14 cellular contexts compared by ENCODE assay signal in the genomic region with DNA sequence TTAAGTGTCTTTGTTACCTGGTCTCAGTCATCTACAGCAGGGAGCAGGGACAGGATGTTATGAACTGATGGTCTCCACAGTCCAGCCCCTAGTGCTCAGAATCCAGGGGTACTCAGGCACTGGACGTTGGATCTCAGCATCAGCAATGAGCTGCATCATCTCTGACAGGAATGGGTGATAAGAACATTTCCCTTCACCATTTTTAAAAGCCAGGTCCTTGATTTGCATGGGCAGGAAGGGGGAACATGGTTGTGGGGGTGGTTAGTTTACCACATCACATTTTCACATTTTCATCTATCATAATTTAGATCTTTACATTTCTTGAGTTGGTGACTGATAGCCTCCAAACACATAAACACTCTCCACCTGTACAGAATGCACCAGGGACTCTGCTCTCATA.
DNase-seq lines count a peak whose midpoint lies in the region; ATAC-seq and TF ChIP-seq lines count a peak whose summit lies in the region.
"Had no signal": no experiment of that assay in that cellular context is flagged by ENCODE, and none has a peak within 500 bp of the region (broad histone marks: within the 10 kb centered on the region; RNA-seq: fewer than 3 reads in every experiment).

No MANE protein-coding gene starts in this region.

- H3K4me1 Mint-ChIP-seq in brain = peaks cover 60% of the 10 kb centered on the region

- no peak overlapping the region for H3K4me3 ChIP-seq in right atrium auricular region
- H3K4me3 ChIP-seq in neuronal stem cell (ENCODE audit: low read length in 2 of 2) = no peak overlapping the region
- H3K4me3 ChIP-seq in Karpas-422 (ENCODE audit: low read length) = no peak overlapping the region

- H3K4me2 ChIP-seq in neuronal stem cell (ENCODE audit: insufficient read depth, low read length, poor library complexity, severe bottlenecking) (no peak overlapping the region), Karpas-422 (ENCODE audit: low read depth, low read length, poor library complexity, severe bottlenecking) (no peak overlapping the region)

- H3K27ac ChIP-seq in right atrium auricular region (peak overlapping the region; percentile 23 to 35), neuronal stem cell (replicated peaks; ENCODE audit: low read length) (no peak overlapping the region), Karpas-422 (ENCODE audit: low read length) (no peak overlapping the region)

- no peak overlapping the region for H3K4ac ChIP-seq in neuronal stem cell (ENCODE audit: low read length)

- TF ChIP-seq CTCF in right atrium auricular region (IDR thresholded peaks at IDR 0.05) (no peak), brain (conservative IDR thresholded peaks at IDR 0.05) (no peak)

- H3K27me3 ChIP-seq in right atrium auricular region (no peaks in the 10 kb centered on the region), neuronal stem cell (ENCODE audit: control insufficient read depth in 3 of 3, insufficient read depth in 3 of 3, low read depth in 1 of 3, low read length in 3 of 3) (no peaks in the 10 kb centered on the region), Karpas-422 (ENCODE audit: low read length) (no peaks in the 10 kb centered on the region)

- H3K36me3 ChIP-seq in right atrium auricular region = no peaks in the 10 kb centered on the region
- H3K36me3 ChIP-seq in neuronal stem cell (replicated peaks in 1 of 2; ENCODE audit: control insufficient read depth in 2 of 2, insufficient read depth in 2 of 2, low read length in 2 of 2) = no peaks in the 10 kb centered on the region
- H3K36me3 ChIP-seq in Karpas-422 (ENCODE audit: insufficient read depth, low read length) = no peaks in the 10 kb centered on the region

- H4K20me1 ChIP-seq in Karpas-422 (ENCODE audit: insufficient read depth, low read depth, low read length) = no peaks in the 10 kb centered on the region

- H3K79me1 ChIP-seq in neuronal stem cell (ENCODE audit: low read depth, low read length) = no peaks in the 10 kb centered on the region

- H3K9ac ChIP-seq in neuronal stem cell (ENCODE audit: low read depth, low read length, poor library complexity) (no peak overlapping the region), Karpas-422 (ENCODE audit: low read length) (no peak overlapping the region)

- H2BK12ac ChIP-seq in neuronal stem cell (ENCODE audit: low read length) = no peak overlapping the region

- H2BK5ac ChIP-seq in neuronal stem cell (ENCODE audit: low read length) = no peak overlapping the region

- H2AK5ac ChIP-seq in neuronal stem cell (ENCODE audit: low read depth, low read length) = no peak overlapping the region

- peak overlapping the region in 2 of 5 experiments; percentile 54 to 60 for H3K4me3 Mint-ChIP-seq in brain
- H3K4me3 Mint-ChIP-seq: CD4-positive, alpha-beta memory T cell had no signal

- no peaks in the 10 kb centered on the region for H3K79me2 ChIP-seq in Karpas-422 (ENCODE audit: low read length)

- H3K9me2 ChIP-seq in Karpas-422 (replicated peaks; ENCODE audit: insufficient read depth, low read length) = no peaks in the 10 kb centered on the region

- H4K91ac ChIP-seq in neuronal stem cell (ENCODE audit: low read depth, low read length, poor library complexity) = no peak overlapping the region

- H4K8ac ChIP-seq in neuronal stem cell (ENCODE audit: low read depth, low read length) = no peak overlapping the region

- WGBS in neuronal stem cell (ENCODE audit: extremely low coverage in 2 of 2, insufficient read length in 2 of 2, insufficient replicate concordance in 1 of 2), 2 donors = no CpG with 5 or more reads among the region's 1 CpG

- intact Hi-C loops in Right ventricle myocardium superior (cut with DNase I) = no loop called here

- DNase-seq in right atrium auricular region (ENCODE audit: low spot score) = no peak
- DNase-seq in Right ventricle myocardium superior = no peak
- DNase-seq in neuronal stem cell (ENCODE audit: low spot score) = no peak
- DNase-seq in Karpas-422 = no peak
- DNase-seq in DMS 273 treated with DMSO at 0.1 percent for 48 hours (lab: John Stamatoyannopoulos, UW) = no peak
- DNase-seq in NCI-H2171 treated with DMSO at 0.1 percent for 48 hours (lab: John Stamatoyannopoulos, UW) = no peak
- DNase-seq: ACHN; AML-193; CD4-positive, alpha-beta memory T cell; NCI-H1417 treated with DMSO at 0.1 percent for 48 hours; NCI-H2171; NCI-H748 treated with DMSO at 0.1 percent for 48 hours had no signal

- H2AFZ ChIP-seq in neuronal stem cell (ENCODE audit: low read length) (peak overlapping the region; percentile 20), Karpas-422 (ENCODE audit: low read length) (no peak overlapping the region)

- H3K9me3 ChIP-seq in right atrium auricular region (no peaks in the 10 kb centered on the region), neuronal stem cell (replicated peaks in 1 of 2; ENCODE audit: control insufficient read depth in 2 of 2, insufficient read depth in 1 of 2, low read depth in 1 of 2, low read length in 2 of 2) (no peaks in the 10 kb centered on the region), Karpas-422 (ENCODE audit: low read length) (no peaks in the 10 kb centered on the region)

- H3K27me3 Mint-ChIP-seq in brain = peaks cover 6% of the 10 kb centered on the region

- H3K23ac ChIP-seq in neuronal stem cell (ENCODE audit: low read depth, low read length, poor library complexity) = no peak overlapping the region

- peak overlapping the region; percentile 52 to 92 (median 79) for H3K27ac Mint-ChIP-seq in brain

- H3K18ac ChIP-seq in neuronal stem cell (ENCODE audit: low read length) = no peak overlapping the region

- no peak overlapping the region for H3K14ac ChIP-seq in neuronal stem cell (ENCODE audit: low read length)

- H3K36me3 Mint-ChIP-seq in brain = no peaks in the 10 kb centered on the region
- H3K36me3 Mint-ChIP-seq: CD4-positive, alpha-beta memory T cell had no signal

- peaks cover 0 to 5% (median 0%) of the 10 kb centered on the region in 5 experiments for H3K9me3 Mint-ChIP-seq in brain

- H2BK15ac ChIP-seq in neuronal stem cell (ENCODE audit: low read length) = no peak overlapping the region

- H2BK120ac ChIP-seq in neuronal stem cell (ENCODE audit: low read depth, low read length) = no peak overlapping the region

- no peak for ATAC-seq in Right ventricle myocardium superior (ENCODE audit: poor library complexity)
- ATAC-seq: HCT116 had no signal

- peaks cover 0 to 20% of the 10 kb centered on the region in 2 donors for H3K4me1 ChIP-seq in right atrium auricular region
- H3K4me1 ChIP-seq in neuronal stem cell (ENCODE audit: control insufficient read depth in 2 of 2, insufficient read depth in 1 of 2, low read depth in 1 of 2, low read length in 2 of 2) = peaks cover 0 to 9% of the 10 kb centered on the region in 2 donors
- H3K4me1 ChIP-seq in Karpas-422 (ENCODE audit: low read length) = no peaks in the 10 kb centered on the region

Comparison
In these comparisons a context has a peak if more than half of its experiments do, and no peak if none do; other contexts are left out.
1. H3K27ac ChIP-seq: peak in right atrium auricular region (2 of 2); none in neuronal stem cell (single experiment) and Karpas-422 (single experiment).